ENCODE assay signal across 9 cellular contexts in genomic region chr19:4066682-4067395, GRCh38. TPM values are rescaled to one million over a fixed set of nuclear protein-coding genes. Genes with fewer than 3 reads are reported as not detected.
DNase-seq lines count a peak whose midpoint lies in the region; ATAC-seq, FAIRE-seq and TF ChIP-seq lines count a peak whose summit lies in the region.
"Had no signal": no experiment of that assay in that cellular context is flagged by ENCODE, and none has a peak within 500 bp of the region (broad histone marks: within the 10 kb centered on the region; RNA-seq: fewer than 3 reads in every experiment).

Gene ZBTB7A, minus strand, starts transcription at chr19:4066899. Its CDS starts 11,667 bp downstream, at chr19:4055232.

- TF ChIP-seq CTCF in activated B cell treated with CpG ODN at 0.5 μM for 24 hours (IDR thresholded peaks at IDR 0.05) (no peak), bronchial epithelial cell (IDR thresholded peaks at IDR 0.05; ENCODE audit: insufficient read depth, low read length, severe bottlenecking) (no peak)

- H3K27me3 ChIP-seq in bronchial epithelial cell (ENCODE audit: control insufficient read depth, insufficient read depth, low read length), result no peaks in the 10 kb centered on the region

- H3K4me3 ChIP-seq in bronchial epithelial cell (ENCODE audit: low read depth, low read length) (peak within 1 kb of the TSS; percentile 83), skin epidermis (peak within 1 kb of the TSS; percentile 78 to 100 (median 98))

- POLR2A ChIA-PET in activated B cell treated with CpG ODN at 0.5 μM for 24 hours (lab: Charles Lee), result interaction anchor here (0.6 to 2.9 kb wide), 16 partner anchors 11 to 304 kb away, joined by 3 to 31 read pairs (median 6); partner anchors contain the start of genes DAPK3, EEF2, MRPL54 and PIAS4

- peaks cover 42% of the 10 kb centered on the region for H3K4me1 Mint-ChIP-seq in activated B cell treated with CpG ODN at 0.5 μM for 24 hours
- peaks cover 35 to 41% of the 10 kb centered on the region in 2 donors for H3K4me1 Mint-ChIP-seq in immature natural killer cell

- intact Hi-C loops in activated B cell treated with CpG ODN at 0.5 μM for 24 hours (cut with micrococcal nuclease), result loop anchor here (1.0 to 10.0 kb wide), 11 partner anchors 10 to 512 kb away; partner anchors contain the start of genes ANKRD24, HDGFL2, MAP2K2 and MFSD12

- H3K27ac ChIP-seq in skin epidermis, result peak within 1 kb of the TSS; percentile 91 to 100 (median 98)

- no peaks in the 10 kb centered on the region for H3K9me3 Mint-ChIP-seq in activated B cell treated with CpG ODN at 0.5 μM for 24 hours
- H3K9me3 Mint-ChIP-seq in immature natural killer cell, result no peaks in the 10 kb centered on the region

- DNase-seq in DMS 273 (lab: John Stamatoyannopoulos, UW; ENCODE audit: unreplicated experiment) (peak; percentile 82), DMS 273 treated with DMSO at 0.1 percent for 48 hours (lab: John Stamatoyannopoulos, UW) (no peak), NCI-H2227 (lab: John Stamatoyannopoulos, UW; ENCODE audit: unreplicated experiment) (peak; percentile 75), activated B cell treated with CpG ODN at 0.5 μM for 24 hours (peak; percentile 69), bronchial epithelial cell (ENCODE audit: low read depth) (peak; percentile 55), immature natural killer cell (peak; percentile 78 to 84 (median 81))

- H3K27ac Mint-ChIP-seq in activated B cell treated with CpG ODN at 0.5 μM for 24 hours, result peak within 1 kb of the TSS; percentile 80
- peak within 1 kb of the TSS in 5 of 6 donors; percentile 87 to 94 (median 92) for H3K27ac Mint-ChIP-seq in immature natural killer cell

- H3K36me3 ChIP-seq in bronchial epithelial cell (ENCODE audit: control insufficient read depth, insufficient read depth, low read length), result peaks cover 9% of the 10 kb centered on the region

- peak within 1 kb of the TSS; percentile 86 for H3K4me3 Mint-ChIP-seq in activated B cell treated with CpG ODN at 0.5 μM for 24 hours
- peak within 1 kb of the TSS; percentile 87 to 93 (median 91) for H3K4me3 Mint-ChIP-seq in immature natural killer cell

- H3K27me3 Mint-ChIP-seq in activated B cell treated with CpG ODN at 0.5 μM for 24 hours (no peaks in the 10 kb centered on the region), immature natural killer cell (ENCODE audit: low read depth in 3 of 3) (peaks cover 4 to 16% (median 8%) of the 10 kb centered on the region in 3 donors)

- ATAC-seq in activated B cell treated with CpG ODN at 0.5 μM for 24 hours (ENCODE audit: low read depth), result peak; percentile 26
- no peak for ATAC-seq in HG03139 (IDR thresholded peaks at IDR 0.05; ENCODE audit: unreplicated experiment)

- CTCF ChIA-PET in activated B cell treated with CpG ODN at 0.5 μM for 24 hours (lab: Charles Lee), result no interaction called here

- H3K36me3 Mint-ChIP-seq in activated B cell treated with CpG ODN at 0.5 μM for 24 hours (ENCODE audit: low read depth) (peaks cover 2% of the 10 kb centered on the region), immature natural killer cell (peaks cover 0 to 3% (median 0%) of the 10 kb centered on the region in 3 donors)

- FAIRE-seq in bronchial epithelial cell (lab: Jason Lieb, UNC), result no peak
- FAIRE-seq: A204.1 had no signal

RNA-seq across cellular contexts. Expression of gene ZBTB7A, which starts in this region (rescaled TPM):
- total RNA-seq in activated B cell treated with CpG ODN at 0.5 μM for 24 hours (44.5 and 49.2 TPM in 2 replicates), bronchial epithelial cell (15.3 and 29.2 TPM in 2 replicates)
- 10 to 100 TPM; 10.2 to 62.3 (median 29.0) TPM for polyA plus RNA-seq in immature natural killer cell
